ENCODE assay signal across 1 cellular context in genomic region chr6:137717074-137718073, GRCh38.
TF ChIP-seq lines count a peak whose summit lies in the region.

No MANE protein-coding gene starts in this region.

TF ChIP-seq in WTC11, 78 proteins besides CTCF, POLR2A, EP300 and RAD21 (continued from another document):
- no peak for TF ChIP-seq HMGXB4 (CRISPR knock-in tag; IDR thresholded peaks at IDR 0.05)
- TF ChIP-seq ATF3 (CRISPR knock-in tag; conservative IDR thresholded peaks at IDR 0.05): no peak
- no peak for TF ChIP-seq FOXK1 (CRISPR knock-in tag; IDR thresholded peaks at IDR 0.05)
- TF ChIP-seq ERG (CRISPR knock-in tag; IDR thresholded peaks at IDR 0.05): no peak
- TF ChIP-seq PREB (CRISPR knock-in tag; IDR thresholded peaks at IDR 0.05; ENCODE audit: borderline replicate concordance): no peak
- TF ChIP-seq ZNF281 (CRISPR knock-in tag; IDR thresholded peaks at IDR 0.05): no peak
